ENCODE assay signal across 14 cellular contexts in the genomic region with DNA sequence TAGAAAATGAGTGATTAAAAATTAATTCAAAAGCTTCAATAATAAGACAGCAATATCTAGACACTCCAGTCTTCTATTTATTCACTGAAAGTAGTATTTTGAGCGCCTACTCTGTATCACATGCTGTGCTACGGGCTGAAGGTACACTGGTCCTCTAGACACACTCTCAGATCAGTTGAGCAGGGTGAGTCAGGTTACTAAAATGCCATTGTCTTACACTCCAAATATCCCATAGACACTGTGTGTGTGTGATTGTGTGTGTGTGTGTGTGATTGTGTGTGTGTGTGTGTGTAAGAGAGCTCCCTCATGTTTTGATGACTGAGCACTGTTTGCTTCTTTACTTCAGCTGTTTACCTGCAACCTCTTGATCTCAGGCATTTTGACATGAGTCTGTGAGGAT.
"Had no signal": no experiment of that assay in that cellular context is flagged by ENCODE, and none has a peak within 500 bp of the region (broad histone marks: within the 10 kb centered on the region; RNA-seq: fewer than 3 reads in every experiment).

No MANE protein-coding gene starts in this region.

- H3K27ac ChIP-seq: body of pancreas had no signal

- DNase-seq: activated B cell treated with CpG ODN at 0.5 μM for 24 hours; activated CD4-positive, alpha-beta T cell treated with anti-CD3 and anti-CD28 coated beads, Interleukin-2, amount 10 ng/mL, durations not matched to agents 24 days and 14 days; activated CD8-positive, alpha-beta memory T cell treated with anti-CD3 and anti-CD28 coated beads for 24 hours; activated naive CD4-positive, alpha-beta T cell treated with anti-CD3 and anti-CD28 coated beads, Interleukin-2, amount 10 ng/mL, durations not matched to agents 7 days and 5 days; body of pancreas; mammary epithelial cell; natural killer cell; nucleus accumbens; stimulated activated CD4-positive, alpha-beta T cell treated with anti-CD3 and anti-CD28 coated beads, Interleukin-15, amount 100 ng/mL, for 24 hours; stimulated activated CD4-positive, alpha-beta T cell treated with anti-CD3 and anti-CD28 coated beads, Interleukin-4, amount 100 ng/mL, for 24 hours had no signal

- H3K36me3 Mint-ChIP-seq: activated naive CD4-positive, alpha-beta T cell treated with anti-CD3 and anti-CD28 coated beads, Interleukin-2, amount 10 ng/mL, durations not matched to agents 7 days and 5 days; natural killer cell had no signal

- H3K9me3 ChIP-seq: body of pancreas had no signal

- H3K4me1 Mint-ChIP-seq: activated B cell treated with CpG ODN at 0.5 μM for 24 hours; activated CD4-positive, alpha-beta T cell treated with anti-CD3 and anti-CD28 coated beads, Interleukin-2, amount 10 ng/mL, durations not matched to agents 24 days and 14 days; activated naive CD4-positive, alpha-beta T cell treated with anti-CD3 and anti-CD28 coated beads, Interleukin-2, amount 10 ng/mL, durations not matched to agents 7 days and 5 days; activated T-helper 17 cell treated with anti-CD3 and anti-CD28 coated beads, Interleukin-2, amount 50 U/mL, for 72 hours; natural killer cell had no signal

- H3K4me3 Mint-ChIP-seq: activated B cell treated with CpG ODN at 0.5 μM for 24 hours; activated CD4-positive, alpha-beta T cell treated with anti-CD3 and anti-CD28 coated beads, Interleukin-2, amount 10 ng/mL, durations not matched to agents 24 days and 14 days; activated naive CD4-positive, alpha-beta T cell treated with anti-CD3 and anti-CD28 coated beads, Interleukin-2, amount 10 ng/mL, durations not matched to agents 7 days and 5 days; activated T-helper 17 cell treated with anti-CD3 and anti-CD28 coated beads, Interleukin-2, amount 50 U/mL, for 72 hours; dendritic cell treated with granulocyte-macrophage colony-stimulating factor and Interleukin-4, amounts not matched to agents 40 ng/mL and 50 ng/mL, for 4 days; natural killer cell; stimulated activated naive CD8-positive, alpha-beta T cell treated with anti-CD3 and anti-CD28 coated beads, Interleukin-15, Interleukin-2, amounts not matched to agents 100 ng/mL and 50 ng/mL, for 24 hours; T-helper 1 cell treated with Interleukin-12 subunit alpha and Interleukin-12 subunit beta and Interleukin-4 antibody, amounts not matched to agents 30 μg/mL and 1 μg/mL, for 36 hours had no signal

- H3K27me3 ChIP-seq: body of pancreas had no signal

- ATAC-seq: activated T-helper 17 cell treated with anti-CD3 and anti-CD28 coated beads, Interleukin-2, amount 50 U/mL, for 72 hours; body of pancreas; natural killer cell had no signal

- H3K27ac Mint-ChIP-seq: activated B cell treated with CpG ODN at 0.5 μM for 24 hours; activated CD4-positive, alpha-beta T cell treated with anti-CD3 and anti-CD28 coated beads, Interleukin-2, amount 10 ng/mL, durations not matched to agents 24 days and 14 days; activated naive CD4-positive, alpha-beta T cell treated with anti-CD3 and anti-CD28 coated beads, Interleukin-2, amount 10 ng/mL, durations not matched to agents 7 days and 5 days; activated T-helper 17 cell treated with anti-CD3 and anti-CD28 coated beads, Interleukin-2, amount 50 U/mL, for 72 hours; dendritic cell treated with granulocyte-macrophage colony-stimulating factor and Interleukin-4, amounts not matched to agents 40 ng/mL and 50 ng/mL, for 4 days; natural killer cell; stimulated activated naive CD8-positive, alpha-beta T cell treated with anti-CD3 and anti-CD28 coated beads, Interleukin-15, Interleukin-2, amounts not matched to agents 100 ng/mL and 50 ng/mL, for 24 hours; T-helper 1 cell treated with Interleukin-12 subunit alpha and Interleukin-12 subunit beta and Interleukin-4 antibody, amounts not matched to agents 30 μg/mL and 1 μg/mL, for 36 hours had no signal

- H3K27me3 Mint-ChIP-seq: activated CD4-positive, alpha-beta T cell treated with anti-CD3 and anti-CD28 coated beads, Interleukin-2, amount 10 ng/mL, durations not matched to agents 24 days and 14 days; activated naive CD4-positive, alpha-beta T cell treated with anti-CD3 and anti-CD28 coated beads, Interleukin-2, amount 10 ng/mL, durations not matched to agents 7 days and 5 days; dendritic cell treated with granulocyte-macrophage colony-stimulating factor and Interleukin-4, amounts not matched to agents 40 ng/mL and 50 ng/mL, for 4 days had no signal

- H3K4me1 ChIP-seq: body of pancreas had no signal

- H3K9me3 Mint-ChIP-seq: activated B cell treated with CpG ODN at 0.5 μM for 24 hours; activated CD4-positive, alpha-beta T cell treated with anti-CD3 and anti-CD28 coated beads, Interleukin-2, amount 10 ng/mL, durations not matched to agents 24 days and 14 days; activated naive CD4-positive, alpha-beta T cell treated with anti-CD3 and anti-CD28 coated beads, Interleukin-2, amount 10 ng/mL, durations not matched to agents 7 days and 5 days; dendritic cell treated with granulocyte-macrophage colony-stimulating factor and Interleukin-4, amounts not matched to agents 40 ng/mL and 50 ng/mL, for 4 days; natural killer cell; stimulated activated naive CD8-positive, alpha-beta T cell treated with anti-CD3 and anti-CD28 coated beads, Interleukin-15, Interleukin-2, amounts not matched to agents 100 ng/mL and 50 ng/mL, for 24 hours had no signal

- H3K4me3 ChIP-seq: body of pancreas had no signal
